34 cellular contexts compared by ENCODE assay signal in genomic region chr7:86012955-86013354, GRCh38.
"Had no signal": no experiment of that assay in that cellular context is flagged by ENCODE, and none has a peak within 500 bp of the region (broad histone marks: within the 10 kb centered on the region; RNA-seq: fewer than 3 reads in every experiment).

No MANE protein-coding gene starts in this region.

- H3K27ac ChIP-seq: adrenal gland, body of pancreas, brain microvascular endothelial cell, breast epithelium, VCaP had no signal

- H3K9me3 ChIP-seq: adrenal gland, body of pancreas, breast epithelium had no signal

- H3K4me1 Mint-ChIP-seq: activated B cell treated with CpG ODN at 0.5 μM for 24 hours; activated CD4-positive, alpha-beta memory T cell treated with anti-CD3 and anti-CD28 coated beads, Interleukin-2, amount 10 ng/mL, durations not matched to agents 7 days and 5 days; activated CD4-positive, alpha-beta T cell treated with anti-CD3 and anti-CD28 coated beads, Interleukin-2, amount 10 ng/mL, durations not matched to agents 24 days and 14 days; activated CD8-positive, alpha-beta memory T cell treated with anti-CD3 and anti-CD28 coated beads, Interleukin-2, amount 10 ng/mL, durations not matched to agents 7 days and 5 days; activated naive CD8-positive, alpha-beta T cell treated with anti-CD3 and anti-CD28 coated beads for 36 hours had no signal

- H3K4me3 Mint-ChIP-seq: activated B cell treated with CpG ODN at 0.5 μM for 24 hours; activated CD4-positive, alpha-beta memory T cell treated with anti-CD3 and anti-CD28 coated beads, Interleukin-2, amount 10 ng/mL, durations not matched to agents 7 days and 5 days; activated CD4-positive, alpha-beta T cell treated with anti-CD3 and anti-CD28 coated beads, Interleukin-2, amount 10 ng/mL, durations not matched to agents 24 days and 14 days; activated CD8-positive, alpha-beta memory T cell treated with anti-CD3 and anti-CD28 coated beads, Interleukin-2, amount 10 ng/mL, durations not matched to agents 7 days and 5 days; activated CD8-positive, alpha-beta T cell treated with anti-CD3 and anti-CD28 coated beads, Interleukin-2, amount 10 ng/mL, durations not matched to agents 7 days and 5 days; activated naive CD4-positive, alpha-beta T cell treated with anti-CD3 and anti-CD28 coated beads for 36 hours; activated naive CD8-positive, alpha-beta T cell treated with anti-CD3 and anti-CD28 coated beads for 36 hours; activated T-cell treated with anti-CD3 and anti-CD28 coated beads, Interleukin-2, amount 50 U/mL, for 24 hours; T-helper 1 cell treated with Interleukin-12 subunit alpha and Interleukin-12 subunit beta and Interleukin-4 antibody, amounts not matched to agents 30 μg/mL and 1 μg/mL, for 36 hours; T-helper 2 cell treated with Interferon-gamma antibody and Interleukin-4, amounts not matched to agents 5 μg/mL and 100 μg/mL, for 36 hours had no signal

- H3K9me3 Mint-ChIP-seq: activated B cell treated with CpG ODN at 0.5 μM for 24 hours; activated CD4-positive, alpha-beta T cell treated with anti-CD3 and anti-CD28 coated beads, Interleukin-2, amount 10 ng/mL, durations not matched to agents 24 days and 14 days; activated naive CD4-positive, alpha-beta T cell treated with anti-CD3 and anti-CD28 coated beads for 36 hours; activated T-cell treated with anti-CD3 and anti-CD28 coated beads, Interleukin-2, amount 50 U/mL, for 24 hours; T-helper 2 cell treated with Interferon-gamma antibody and Interleukin-4, amounts not matched to agents 5 μg/mL and 100 μg/mL, for 36 hours had no signal

- H3K4me3 ChIP-seq: adrenal gland, body of pancreas, breast epithelium had no signal

- H3K27me3 Mint-ChIP-seq: activated B cell treated with CpG ODN at 0.5 μM for 24 hours; activated CD4-positive, alpha-beta memory T cell treated with anti-CD3 and anti-CD28 coated beads, Interleukin-2, amount 10 ng/mL, durations not matched to agents 7 days and 5 days; activated CD4-positive, alpha-beta T cell treated with anti-CD3 and anti-CD28 coated beads, Interleukin-2, amount 10 ng/mL, durations not matched to agents 24 days and 14 days; activated CD8-positive, alpha-beta memory T cell treated with anti-CD3 and anti-CD28 coated beads, Interleukin-2, amount 10 ng/mL, durations not matched to agents 7 days and 5 days; activated naive CD8-positive, alpha-beta T cell treated with anti-CD3 and anti-CD28 coated beads for 36 hours; activated T-cell treated with anti-CD3 and anti-CD28 coated beads, Interleukin-2, amount 50 U/mL, for 24 hours had no signal

- H3K36me3 ChIP-seq: adrenal gland, brain microvascular endothelial cell, breast epithelium had no signal

- H3K27me3 ChIP-seq: adrenal gland, body of pancreas, brain microvascular endothelial cell, breast epithelium had no signal

- H3K27ac Mint-ChIP-seq: activated B cell treated with CpG ODN at 0.5 μM for 24 hours; activated CD4-positive, alpha-beta memory T cell treated with anti-CD3 and anti-CD28 coated beads, Interleukin-2, amount 10 ng/mL, durations not matched to agents 7 days and 5 days; activated CD4-positive, alpha-beta T cell treated with anti-CD3 and anti-CD28 coated beads, Interleukin-2, amount 10 ng/mL, durations not matched to agents 24 days and 14 days; activated CD8-positive, alpha-beta memory T cell treated with anti-CD3 and anti-CD28 coated beads, Interleukin-2, amount 10 ng/mL, durations not matched to agents 7 days and 5 days; activated CD8-positive, alpha-beta T cell treated with anti-CD3 and anti-CD28 coated beads, Interleukin-2, amount 10 ng/mL, durations not matched to agents 7 days and 5 days; activated naive CD4-positive, alpha-beta T cell treated with anti-CD3 and anti-CD28 coated beads for 36 hours; activated naive CD4-positive, alpha-beta T cell treated with anti-CD3 and anti-CD28 coated beads, Interleukin-2, amount 50 U/mL, for 72 hours; activated naive CD8-positive, alpha-beta T cell treated with anti-CD3 and anti-CD28 coated beads for 36 hours; activated T-cell treated with anti-CD3 and anti-CD28 coated beads, Interleukin-2, amount 50 U/mL, for 24 hours; activated T-helper 2 cell treated with anti-CD3 and anti-CD28 coated beads, Interferon-gamma antibody, Interleukin-2, Interleukin-4, amounts not matched to agents 10 μg/mL and 5 μg/mL and 100 μg/mL, durations not matched to agents 14 hours and 24 hours and 36 hours; T-helper 1 cell treated with Interleukin-12 subunit alpha and Interleukin-12 subunit beta and Interleukin-4 antibody, amounts not matched to agents 30 μg/mL and 1 μg/mL, for 36 hours; T-helper 2 cell treated with Interferon-gamma antibody and Interleukin-4, amounts not matched to agents 5 μg/mL and 100 μg/mL, for 36 hours had no signal

- H3K36me3 Mint-ChIP-seq: activated CD8-positive, alpha-beta memory T cell treated with anti-CD3 and anti-CD28 coated beads, Interleukin-2, amount 10 ng/mL, durations not matched to agents 7 days and 5 days; activated naive CD4-positive, alpha-beta T cell treated with anti-CD3 and anti-CD28 coated beads, Interleukin-2, amount 50 U/mL, for 72 hours; activated naive CD8-positive, alpha-beta T cell treated with anti-CD3 and anti-CD28 coated beads for 36 hours had no signal

- DNase-seq: activated B cell treated with CpG ODN at 0.5 μM for 24 hours; activated CD4-positive, alpha-beta memory T cell treated with anti-CD3 and anti-CD28 coated beads, Interleukin-2, amount 10 ng/mL, durations not matched to agents 7 days and 5 days; activated CD4-positive, alpha-beta T cell treated with anti-CD3 and anti-CD28 coated beads for 4 hours; activated CD4-positive, alpha-beta T cell treated with anti-CD3 and anti-CD28 coated beads, Interleukin-2, amount 10 ng/mL, durations not matched to agents 24 days and 14 days; activated CD4-positive, alpha-beta T cell treated with anti-CD3 and anti-CD28 coated beads, Interleukin-2, amount 50 U/mL, for 1 hour; activated CD4-positive, alpha-beta T cell treated with anti-CD3 and anti-CD28 coated beads, Interleukin-2, amount 50 U/mL, for 4 hours; activated CD4-positive, CD25-positive, alpha-beta regulatory T cell treated with anti-CD3 and anti-CD28 coated beads, Interleukin-2, amount 50 U/mL, for 72 hours; activated CD8-positive, alpha-beta memory T cell treated with anti-CD3 and anti-CD28 coated beads for 24 hours; activated CD8-positive, alpha-beta memory T cell treated with anti-CD3 and anti-CD28 coated beads, Interleukin-2, amount 10 ng/mL, durations not matched to agents 7 days and 5 days; activated CD8-positive, alpha-beta memory T cell treated with anti-CD3 and anti-CD28 coated beads, Interleukin-2, amount 50 U/mL, for 48 hours; activated CD8-positive, alpha-beta T cell treated with anti-CD3 and anti-CD28 coated beads, Interleukin-2, amount 10 ng/mL, durations not matched to agents 7 days and 5 days; activated effector memory CD4-positive, alpha-beta T cell treated with Interleukin-2 at 50 U/mL for 16 hours; activated gamma-delta T cell treated with Interleukin-2 at 50 U/mL for 16 hours; activated naive CD4-positive, alpha-beta T cell; activated naive CD4-positive, alpha-beta T cell treated with anti-CD3 and anti-CD28 coated beads for 36 hours; activated naive CD4-positive, alpha-beta T cell treated with anti-CD3 and anti-CD28 coated beads, Interleukin-2, amount 50 U/mL, for 16 hours; activated naive CD8-positive, alpha-beta T cell treated with anti-CD3 and anti-CD28 coated beads for 36 hours; activated T-cell treated with anti-CD3 and anti-CD28 coated beads, Interleukin-2, amount 50 U/mL, for 24 hours; activated T-cell treated with anti-CD3 and anti-CD28 coated beads, Interleukin-2, amount 50 U/mL, for 48 hours; adrenal gland; amniotic stem cell; aorta; body of pancreas; brain microvascular endothelial cell; central memory CD4-positive, alpha-beta T cell; T-helper 1 cell; T-helper 2 cell; T-helper 9 cell had no signal
